In genomic region chr2:113197347-113198047, GRCh38 we compare ENCODE assay signal across 1 cellular context.
TF ChIP-seq lines count a peak whose summit lies in the region.

No MANE protein-coding gene starts in this region.

TF ChIP-seq in GM12878, 131 proteins besides CTCF, POLR2A, EP300 and RAD21 (continued from another document):
- no peak for TF ChIP-seq ZBTB4 (CRISPR knock-in tag; IDR thresholded peaks at IDR 0.05)
- no peak for TF ChIP-seq MEF2B (IDR thresholded peaks at IDR 0.05; ENCODE audit: partially characterized antibody, poor library complexity, severe bottlenecking)
- TF ChIP-seq ESRRA (IDR thresholded peaks at IDR 0.05; ENCODE audit: low read length): no peak
- no peak for TF ChIP-seq EED (IDR thresholded peaks at IDR 0.05; ENCODE audit: low read depth)
- no peak for TF ChIP-seq SKIL (IDR thresholded peaks at IDR 0.05; ENCODE audit: low read depth, poor library complexity, severe bottlenecking)
- TF ChIP-seq USF1 (IDR thresholded peaks at IDR 0.05; ENCODE audit: borderline replicate concordance, extremely low read length, insufficient read depth, low read depth, low read length): no peak
- TF ChIP-seq, protein P1, sequence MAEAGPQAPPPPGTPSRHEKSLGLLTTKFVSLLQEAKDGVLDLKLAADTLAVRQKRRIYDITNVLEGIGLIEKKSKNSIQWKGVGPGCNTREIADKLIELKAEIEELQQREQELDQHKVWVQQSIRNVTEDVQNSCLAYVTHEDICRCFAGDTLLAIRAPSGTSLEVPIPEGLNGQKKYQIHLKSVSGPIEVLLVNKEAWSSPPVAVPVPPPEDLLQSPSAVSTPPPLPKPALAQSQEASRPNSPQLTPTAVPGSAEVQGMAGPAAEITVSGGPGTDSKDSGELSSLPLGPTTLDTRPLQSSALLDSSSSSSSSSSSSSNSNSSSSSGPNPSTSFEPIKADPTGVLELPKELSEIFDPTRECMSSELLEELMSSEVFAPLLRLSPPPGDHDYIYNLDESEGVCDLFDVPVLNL (IDR thresholded peaks at IDR 0.05; ENCODE audit: low read depth, low read length): no peak
- no peak for TF ChIP-seq TARDBP (IDR thresholded peaks at IDR 0.05; ENCODE audit: borderline replicate concordance)
- no peak for TF ChIP-seq PML (IDR thresholded peaks at IDR 0.05; ENCODE audit: low read length)
- no peak for TF ChIP-seq CREB1 (IDR thresholded peaks at IDR 0.05; ENCODE audit: low read depth)
- TF ChIP-seq NBN (IDR thresholded peaks at IDR 0.05): no peak
- no peak for TF ChIP-seq ETV6 (conservative IDR thresholded peaks at IDR 0.05 in 1 of 2, IDR thresholded peaks at IDR 0.05 in 1 of 2; ENCODE audit: borderline replicate concordance in 1 of 2, low read depth in 1 of 2)
- TF ChIP-seq BRCA1 (IDR thresholded peaks at IDR 0.05; ENCODE audit: low read depth, low read length): no peak
